In the genomic region with DNA sequence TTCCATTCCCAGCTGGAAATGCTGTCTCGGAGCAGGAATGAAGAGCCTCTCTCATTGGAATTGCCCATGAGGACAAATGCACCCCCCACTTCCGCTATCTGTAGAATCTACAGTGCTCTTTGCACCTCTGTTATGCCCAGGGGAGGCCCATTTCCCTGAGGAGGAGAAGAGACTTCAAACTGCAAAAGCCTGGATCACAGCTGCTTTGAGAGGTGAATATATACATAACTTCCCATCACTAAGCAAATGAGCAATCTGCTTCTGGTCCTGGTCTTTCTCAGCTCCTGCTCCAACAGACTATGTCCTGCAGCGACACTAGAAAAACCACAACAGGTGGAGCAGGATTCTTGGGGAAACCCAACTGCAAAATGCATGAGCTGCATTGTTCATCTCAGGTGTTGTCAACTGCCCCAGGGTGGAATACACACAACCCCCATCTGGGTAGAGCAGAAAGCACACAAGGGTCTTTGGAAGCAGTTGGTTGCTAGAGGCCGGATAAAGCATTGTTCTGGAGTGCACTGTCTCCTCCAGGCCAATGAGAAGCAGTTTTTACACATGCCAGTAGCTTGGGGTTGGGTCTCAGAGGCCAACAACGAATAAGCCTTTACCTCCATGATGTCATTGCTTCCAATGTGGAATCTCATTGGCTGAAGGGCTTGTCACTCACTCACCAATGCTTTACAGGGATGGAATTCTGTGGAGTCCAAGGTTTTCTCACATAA, we compare ENCODE assay signal across 1 cellular context.
TF ChIP-seq lines count a peak whose summit lies in the region.

No MANE protein-coding gene starts in this region.

TF ChIP-seq in GM12878, 131 proteins besides CTCF, POLR2A, EP300 and RAD21 (continued from another document):
- TF ChIP-seq, protein P1, sequence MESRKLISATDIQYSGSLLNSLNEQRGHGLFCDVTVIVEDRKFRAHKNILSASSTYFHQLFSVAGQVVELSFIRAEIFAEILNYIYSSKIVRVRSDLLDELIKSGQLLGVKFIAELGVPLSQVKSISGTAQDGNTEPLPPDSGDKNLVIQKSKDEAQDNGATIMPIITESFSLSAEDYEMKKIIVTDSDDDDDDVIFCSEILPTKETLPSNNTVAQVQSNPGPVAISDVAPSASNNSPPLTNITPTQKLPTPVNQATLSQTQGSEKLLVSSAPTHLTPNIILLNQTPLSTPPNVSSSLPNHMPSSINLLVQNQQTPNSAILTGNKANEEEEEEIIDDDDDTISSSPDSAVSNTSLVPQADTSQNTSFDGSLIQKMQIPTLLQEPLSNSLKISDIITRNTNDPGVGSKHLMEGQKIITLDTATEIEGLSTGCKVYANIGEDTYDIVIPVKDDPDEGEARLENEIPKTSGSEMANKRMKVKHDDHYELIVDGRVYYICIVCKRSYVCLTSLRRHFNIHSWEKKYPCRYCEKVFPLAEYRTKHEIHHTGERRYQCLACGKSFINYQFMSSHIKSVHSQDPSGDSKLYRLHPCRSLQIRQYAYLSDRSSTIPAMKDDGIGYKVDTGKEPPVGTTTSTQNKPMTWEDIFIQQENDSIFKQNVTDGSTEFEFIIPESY (IDR thresholded peaks at IDR 0.05) = no peak
- TF ChIP-seq ATF2 (IDR thresholded peaks at IDR 0.05; ENCODE audit: low read length) (peak; percentile 77), SIX5 (IDR thresholded peaks at IDR 0.05; ENCODE audit: low read depth, low read length, severe bottlenecking) (no peak), PBX3 (IDR thresholded peaks at IDR 0.05; ENCODE audit: insufficient replicate concordance, low read depth, low read length) (peak; percentile 83)
